ENCODE assay signal across 8 cellular contexts in the genomic region with DNA sequence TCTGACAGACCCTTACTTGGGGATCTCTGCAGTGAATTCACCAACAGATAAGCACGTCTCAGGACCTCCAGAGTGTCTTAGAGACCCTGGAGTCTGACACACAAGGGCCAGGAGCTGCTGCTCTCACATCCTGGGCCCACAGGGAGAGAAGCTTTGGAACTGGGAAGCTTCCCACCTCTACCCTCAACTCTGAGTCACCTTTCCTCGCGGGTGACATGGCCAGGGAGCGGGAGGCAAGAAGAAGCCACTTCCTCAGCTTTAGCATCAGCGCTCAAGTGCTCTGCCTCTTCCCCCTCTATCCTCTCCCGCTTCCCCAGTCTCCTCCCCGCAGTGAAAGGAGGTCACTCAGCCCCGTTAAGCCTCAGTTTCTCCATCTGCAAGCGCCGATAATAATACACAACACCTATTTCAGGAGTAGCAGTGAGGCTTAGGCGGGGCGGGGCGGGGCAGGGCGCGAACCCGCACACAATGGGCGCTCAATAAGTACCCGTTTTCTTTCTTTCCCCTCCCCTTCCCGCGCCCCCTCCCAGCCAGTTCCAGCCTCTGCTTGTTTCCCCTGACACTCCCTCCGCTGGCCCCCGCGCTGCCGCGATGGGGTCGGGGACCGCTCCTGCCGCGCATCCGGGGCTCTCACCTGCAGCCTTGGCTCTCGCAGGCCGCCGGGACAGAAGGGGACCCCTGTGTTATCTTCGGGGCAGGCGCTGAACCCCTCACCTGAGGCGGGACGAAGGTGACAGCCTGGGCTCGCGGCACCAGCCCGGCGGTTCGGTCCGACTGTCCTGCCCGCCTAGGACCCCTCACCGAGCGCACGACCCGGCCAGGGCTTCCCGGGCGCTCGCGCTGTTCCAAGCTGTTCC. TPM values are rescaled to one million over a fixed set of nuclear protein-coding genes. Genes with fewer than 3 reads are reported as not detected.
DNase-seq lines count a peak whose midpoint lies in the region; ATAC-seq and TF ChIP-seq lines count a peak whose summit lies in the region.

No MANE protein-coding gene starts in this region.

- no peak for ATAC-seq in left cardiac atrium
- no peak for ATAC-seq in HG02970 (IDR thresholded peaks at IDR 0.05; ENCODE audit: low FRiP score, unreplicated experiment)
- ATAC-seq in HG03432 (IDR thresholded peaks at IDR 0.05; ENCODE audit: unreplicated experiment): no peak

- TF ChIP-seq CTCF in cardiac muscle cell (IDR thresholded peaks at IDR 0.05; ENCODE audit: low read depth, low read length): no peak
- no peak for TF ChIP-seq CTCF in right atrium auricular region (IDR thresholded peaks at IDR 0.05)

- H3K9me3 ChIP-seq in cardiac muscle cell (ENCODE audit: low read depth): no peaks in the 10 kb centered on the region
- H3K9me3 ChIP-seq in MG63: no peaks in the 10 kb centered on the region
- H3K9me3 ChIP-seq in right atrium auricular region: no peaks in the 10 kb centered on the region

- peaks cover 28% of the 10 kb centered on the region for H3K27me3 ChIP-seq in cardiac muscle cell
- H3K27me3 ChIP-seq in MG63: peaks cover 4% of the 10 kb centered on the region; the same call in 1 of the 2 replicates
- no peaks in the 10 kb centered on the region for H3K27me3 ChIP-seq in right atrium auricular region

- H3K27ac ChIP-seq in cardiac muscle cell: no peak overlapping the region
- H3K27ac ChIP-seq in right atrium auricular region: peak overlapping the region in 1 of 2 donors; percentile 42

- no peaks in the 10 kb centered on the region for H3K36me3 ChIP-seq in cardiac muscle cell
- no peaks in the 10 kb centered on the region for H3K36me3 ChIP-seq in MG63
- H3K36me3 ChIP-seq in right atrium auricular region: no peaks in the 10 kb centered on the region

- H3K4me3 ChIP-seq in cardiac muscle cell: peak overlapping the region; percentile 68
- peak overlapping the region; percentile 56 for H3K4me3 ChIP-seq in MG63
- H3K4me3 ChIP-seq in right atrium auricular region: peak overlapping the region; percentile 67 to 79
- peak overlapping the region; percentile 73 for H3K4me3 ChIP-seq in skeletal muscle cell (ENCODE audit: low read depth, low read length)

- DNase-seq in cardiac muscle cell (ENCODE audit: low read depth in 1 of 2, low spot score in 1 of 2): peak; percentile 7 to 21
- no peak for DNase-seq in left cardiac atrium
- peak; percentile 24 for DNase-seq in MG63
- DNase-seq in activated T-helper 9 cell treated with anti-CD3 and anti-CD28 coated beads, Interleukin-2, amount 50 U/mL, for 16 hours (ENCODE audit: low read depth): peak; percentile 27
- no peak for DNase-seq in right atrium auricular region (ENCODE audit: low spot score)
- no peak for DNase-seq in skeletal muscle cell (ENCODE audit: low read depth)

- intact Hi-C loops in left cardiac atrium (cut with DNase I): loop anchor here in 1 of 2 donors (5.0 kb wide), 1 partner anchor 123 kb away; no protein-coding TSS in a partner anchor

- H3K4me1 ChIP-seq in cardiac muscle cell (ENCODE audit: low read depth): peaks cover 10% of the 10 kb centered on the region
- H3K4me1 ChIP-seq in right atrium auricular region: peaks cover 0 to 27% of the 10 kb centered on the region in 2 donors

RNA-seq across cellular contexts. Expression of gene GDPD5, which starts 0.9 kb away (rescaled TPM):
- total RNA-seq in cardiac muscle cell (5.8 and 19.4 TPM in 2 replicates), left cardiac atrium (10 to 100 TPM; 12.3 to 17.6 TPM), right atrium auricular region (1 to 10 TPM; 3.5 to 6.1 TPM)
- 6.6 and 16.6 TPM in 2 replicates for polyA plus RNA-seq in cardiac muscle cell
- 15.2 and 16.2 TPM in 2 replicates for total RNA-seq in MG63 (2014; rRNA removed; shearing (Covaris generic); ENCODE audit: low replicate concordance)

RNA-seq across cellular contexts. Expression of gene SERPINH1, which starts 37.2 kb away (rescaled TPM):
- 955 and 1,181 TPM in 2 replicates for total RNA-seq in cardiac muscle cell
- polyA plus RNA-seq in cardiac muscle cell: 441 and 444 TPM in 2 replicates
- 100 to 1,000 TPM; 105 to 137 TPM for total RNA-seq in left cardiac atrium
- 1,157 and 1,275 TPM in 2 replicates for total RNA-seq in MG63 (2014; rRNA removed; shearing (Covaris generic); ENCODE audit: low replicate concordance)
- total RNA-seq in right atrium auricular region: 100 to 1,000 TPM; 114 to 195 TPM

Comparison
In these comparisons a context has a peak if more than half of its experiments do, and no peak if none do; other contexts are left out.
1. DNase-seq: peak in cardiac muscle cell (2 of 2), MG63 (single experiment) and activated T-helper 9 cell treated with anti-CD3 and anti-CD28 coated beads, Interleukin-2, amount 50 U/mL, for 16 hours (single experiment); none in left cardiac atrium (single experiment), right atrium auricular region (single experiment) and skeletal muscle cell (single experiment).
2. Peak in every context shown above with its lines, with median percentiles within 50 percentile points of each other: H3K4me3 ChIP-seq.